ENCODE assay signal across 10 cellular contexts in genomic region chr2:114442545-114442944, GRCh38. TPM values are rescaled to one million over a fixed set of nuclear protein-coding genes. Genes with fewer than 3 reads are reported as not detected.
DNase-seq lines count a peak whose midpoint lies in the region; ATAC-seq and TF ChIP-seq lines count a peak whose summit lies in the region.
"Had no signal": no experiment of that assay in that cellular context is flagged by ENCODE, and none has a peak within 500 bp of the region (broad histone marks: within the 10 kb centered on the region; RNA-seq: fewer than 3 reads in every experiment).

TSS of gene DPP10 (plus strand) at chr2:114442641.

- peak within 1 kb of the TSS in 51 of 59 donors; percentile 2 to 57 (median 29) for H3K4me3 ChIP-seq in dorsolateral prefrontal cortex
- no peak within 1 kb of the TSS for H3K4me3 ChIP-seq in ascending aorta
- H3K4me3 ChIP-seq: Peyer's patch had no signal

- H3K9me3 ChIP-seq in ascending aorta: no peaks in the 10 kb centered on the region
- H3K9me3 ChIP-seq: Peyer's patch had no signal

- H3K27ac ChIP-seq in dorsolateral prefrontal cortex (peak within 1 kb of the TSS in 19 of 59 donors; percentile 1 to 59 (median 31)), ascending aorta (no peak within 1 kb of the TSS)
- H3K27ac ChIP-seq: Peyer's patch had no signal

- peaks cover 0 to 8% (median 0%) of the 10 kb centered on the region in 45 donors for H3K27me3 ChIP-seq in dorsolateral prefrontal cortex
- H3K27me3 ChIP-seq in ascending aorta: no peaks in the 10 kb centered on the region
- H3K27me3 ChIP-seq: Peyer's patch had no signal

- no peaks in the 10 kb centered on the region for H3K36me3 ChIP-seq in ascending aorta
- H3K36me3 ChIP-seq: Peyer's patch had no signal

- DNase-seq in SIG-M5 treated with dmso at 0.1 percent for 504 hours (lab: John Stamatoyannopoulos, UW; ENCODE audit: unreplicated experiment) (peak; percentile 0), SIG-M5 (lab: John Stamatoyannopoulos, UW) (no peak), NCI-H226 (peak; percentile 4), dorsolateral prefrontal cortex (no peak), pons (ENCODE audit: low spot score) (peak; percentile 15), ascending aorta (ENCODE audit: low spot score in 2 of 2) (no peak), NCI-H1436 treated with DMSO at 0.1 percent for 48 hours (lab: John Stamatoyannopoulos, UW) (no peak)
- DNase-seq: activated T-cell treated with anti-CD3 and anti-CD28 coated beads for 4 hours had no signal

- intact Hi-C loops in dorsolateral prefrontal cortex (cut with DNase I) (no loop called here), ascending aorta (cut with DNase I) (no loop called here)

- ATAC-seq in GM21786 (IDR thresholded peaks at IDR 0.05; ENCODE audit: unreplicated experiment): no peak

- H3K4me1 ChIP-seq in ascending aorta: no peaks in the 10 kb centered on the region
- H3K4me1 ChIP-seq: Peyer's patch had no signal

- TF ChIP-seq CTCF in dorsolateral prefrontal cortex (IDR thresholded peaks at IDR 0.05 in 54 of 56, conservative IDR thresholded peaks at IDR 0.05 in 2 of 56; ENCODE audit: low read depth in 1 of 56, partially characterized antibody in 56 of 56) (no peak), ascending aorta (IDR thresholded peaks at IDR 0.05) (no peak)

RNA-seq across cellular contexts. Expression of gene DPP10, which starts in this region (rescaled TPM):
- total RNA-seq in dorsolateral prefrontal cortex: 100 to 1,000 TPM in 23 of 120 experiments, 10 to 100 TPM in 97; 49.1 to 132 (median 89.3) TPM
- not detected for total RNA-seq in ascending aorta

Comparison
In these comparisons a context has a peak if more than half of its experiments do, and no peak if none do; other contexts are left out.
1. RNA of gene DPP10 (total RNA-seq): 49.1 to 132 TPM in dorsolateral prefrontal cortex; not detected in ascending aorta (single experiment); every median in the first group is over 10 times any median in the second.
2. DNase-seq: peak in SIG-M5 treated with dmso at 0.1 percent for 504 hours (single experiment), NCI-H226 (single experiment) and pons (single experiment); none in SIG-M5 (single experiment), dorsolateral prefrontal cortex (0 of 10), ascending aorta (0 of 2) and NCI-H1436 treated with DMSO at 0.1 percent for 48 hours (single experiment).
3. H3K4me3 ChIP-seq: peak in dorsolateral prefrontal cortex (51 of 59); none in ascending aorta (0 of 2).